In the genomic region with DNA sequence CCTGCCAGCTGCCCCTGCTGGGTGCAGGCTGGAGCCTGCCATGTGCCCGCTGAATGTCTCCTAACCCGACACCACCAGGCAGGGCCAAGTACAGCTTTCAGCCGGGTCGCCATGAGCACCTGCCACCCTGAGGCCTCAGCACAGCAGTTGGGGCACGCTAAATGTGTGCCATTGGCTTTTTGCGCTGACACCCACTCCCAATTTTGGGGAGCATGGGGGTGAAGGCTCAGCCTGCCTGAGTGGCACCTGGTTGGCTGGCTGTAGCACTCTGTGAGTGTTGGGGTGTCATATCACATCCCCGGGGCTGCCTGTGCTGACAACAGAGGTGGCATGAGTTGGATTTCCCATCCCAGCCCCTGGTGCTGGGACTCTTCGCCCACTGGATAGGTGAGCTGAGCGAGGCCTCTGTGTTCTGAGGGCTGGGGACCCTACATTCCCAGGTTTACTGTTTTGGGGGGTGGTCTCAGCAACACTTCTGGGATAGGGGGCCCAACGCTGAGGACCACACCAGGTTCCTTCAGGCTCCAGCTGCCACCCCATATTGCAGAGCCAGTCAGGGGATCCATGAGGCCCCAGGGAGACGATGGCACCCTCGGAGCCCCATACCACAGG, we compare ENCODE assay signal across 25 cellular contexts. TPM values are rescaled to one million over a fixed set of nuclear protein-coding genes. Genes with fewer than 3 reads are reported as not detected.
"Had no signal": no experiment of that assay in that cellular context is flagged by ENCODE, and none has a peak within 500 bp of the region (broad histone marks: within the 10 kb centered on the region; RNA-seq: fewer than 3 reads in every experiment).

No MANE protein-coding gene starts in this region.

- H3K27me3 Mint-ChIP-seq: activated CD4-positive, alpha-beta T cell treated with anti-CD3 and anti-CD28 coated beads, Interleukin-2, amount 10 ng/mL, durations not matched to agents 7 days and 5 days; activated naive CD8-positive, alpha-beta T cell had no signal

- DNase-seq: activated CD4-positive, alpha-beta T cell treated with anti-CD3 and anti-CD28 coated beads, Interleukin-2, amount 10 ng/mL, durations not matched to agents 7 days and 5 days; activated CD4-positive, CD25-positive, alpha-beta regulatory T cell; activated CD8-positive, alpha-beta memory T cell treated with anti-CD3 and anti-CD28 coated beads for 24 hours; activated CD8-positive, alpha-beta memory T cell treated with anti-CD3 and anti-CD28 coated beads, Interleukin-2, amount 50 U/mL, for 48 hours; activated gamma-delta T cell; activated T-cell treated with anti-CD3 and anti-CD28 coated beads, Interleukin-2, amount 50 U/mL, for 48 hours; amygdala; effector CD8-positive, alpha-beta T cell; esophagus squamous epithelium; heart right ventricle; kidney glomerular epithelial cell; left ventricle myocardium superior; right lobe of liver; stimulated activated CD4-positive, alpha-beta T cell treated with anti-CD3 and anti-CD28 coated beads, Interleukin-4, amount 100 ng/mL, for 1 hour; T-helper 1 cell; T1000; upper lobe of left lung had no signal

- H3K4me1 ChIP-seq: esophagus squamous epithelium, heart right ventricle, parathyroid adenoma, right lobe of liver, upper lobe of left lung had no signal

- H3K27ac Mint-ChIP-seq: activated CD4-positive, alpha-beta T cell treated with anti-CD3 and anti-CD28 coated beads, Interleukin-2, amount 10 ng/mL, durations not matched to agents 7 days and 5 days; dendritic cell treated with granulocyte-macrophage colony-stimulating factor and Interleukin-4, amounts not matched to agents 40 ng/mL and 50 ng/mL, for 4 days had no signal

- H3K27ac ChIP-seq: cardiac muscle cell, esophagus squamous epithelium, heart right ventricle, parathyroid adenoma, right lobe of liver, thoracic aorta, upper lobe of left lung had no signal

- H3K4me2 ChIP-seq: smooth muscle cell had no signal

- ATAC-seq: heart right ventricle had no signal

- H3K9me3 ChIP-seq: esophagus squamous epithelium, heart right ventricle, right lobe of liver, thoracic aorta, upper lobe of left lung had no signal

- FAIRE-seq: endothelial cell of umbilical vein had no signal

- H3K36me3 Mint-ChIP-seq: activated naive CD8-positive, alpha-beta T cell had no signal

- H2AFZ ChIP-seq: parathyroid adenoma had no signal

- H3K9ac ChIP-seq: parathyroid adenoma had no signal

- H3K4me3 ChIP-seq: cardiac muscle cell, esophagus squamous epithelium, heart right ventricle, right lobe of liver, smooth muscle cell, thoracic aorta, upper lobe of left lung had no signal

- H3K9me3 Mint-ChIP-seq: activated CD4-positive, alpha-beta T cell treated with anti-CD3 and anti-CD28 coated beads, Interleukin-2, amount 10 ng/mL, durations not matched to agents 7 days and 5 days; dendritic cell treated with granulocyte-macrophage colony-stimulating factor and Interleukin-4, amounts not matched to agents 40 ng/mL and 50 ng/mL, for 4 days had no signal

- H3K79me2 ChIP-seq: parathyroid adenoma had no signal

- H3K27me3 ChIP-seq: cardiac muscle cell, esophagus squamous epithelium, heart right ventricle, right lobe of liver, upper lobe of left lung had no signal

- H3K4me1 Mint-ChIP-seq: activated CD4-positive, alpha-beta T cell treated with anti-CD3 and anti-CD28 coated beads, Interleukin-2, amount 10 ng/mL, durations not matched to agents 7 days and 5 days had no signal

- H3K4me3 Mint-ChIP-seq: activated CD4-positive, alpha-beta T cell treated with anti-CD3 and anti-CD28 coated beads, Interleukin-2, amount 10 ng/mL, durations not matched to agents 7 days and 5 days; activated naive CD8-positive, alpha-beta T cell; dendritic cell treated with granulocyte-macrophage colony-stimulating factor and Interleukin-4, amounts not matched to agents 40 ng/mL and 50 ng/mL, for 4 days had no signal

RNA-seq across cellular contexts. Expression of a gene that starts 48.2 kb away (rescaled TPM):
- total RNA-seq: activated CD4-positive, alpha-beta T cell treated with anti-CD3 and anti-CD28 coated beads, Interleukin-2, amount 10 ng/mL, durations not matched to agents 7 days and 5 days; cardiac muscle cell; chondrocyte; endothelial cell of umbilical vein; left ventricle myocardium superior; thoracic aorta had no signal
- polyA plus RNA-seq: endothelial cell of umbilical vein had no signal

RNA-seq across cellular contexts. Expression of a gene that starts 52.0 kb away (rescaled TPM):
- total RNA-seq: activated CD4-positive, alpha-beta T cell treated with anti-CD3 and anti-CD28 coated beads, Interleukin-2, amount 10 ng/mL, durations not matched to agents 7 days and 5 days; cardiac muscle cell; chondrocyte; endothelial cell of umbilical vein; esophagus squamous epithelium; heart right ventricle; left ventricle myocardium superior; smooth muscle cell; thoracic aorta had no signal
- polyA plus RNA-seq: cardiac muscle cell, endothelial cell of umbilical vein, heart right ventricle, smooth muscle cell had no signal
